In the genomic region with DNA sequence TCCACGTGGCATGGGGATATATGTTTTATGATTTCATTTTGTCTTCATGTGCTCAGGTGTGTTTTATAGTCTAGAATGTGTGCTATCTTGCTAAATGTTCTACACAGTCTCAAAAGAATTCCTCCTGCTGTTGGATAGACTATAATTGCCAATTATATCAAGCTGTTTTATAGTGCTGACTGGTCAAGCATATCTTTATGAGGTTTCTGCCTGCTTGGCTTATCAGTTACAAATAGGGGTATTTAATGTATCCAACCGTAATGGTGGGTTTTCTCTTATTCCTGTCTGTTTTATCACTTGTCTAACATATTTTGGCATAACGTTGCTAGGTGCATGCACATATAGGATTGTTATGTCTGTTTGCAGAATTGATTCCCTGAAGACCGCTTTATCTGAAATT, we compare ENCODE assay signal across 18 cellular contexts.
DNase-seq lines count a peak whose midpoint lies in the region.
"Had no signal": no experiment of that assay in that cellular context is flagged by ENCODE, and none has a peak within 500 bp of the region (broad histone marks: within the 10 kb centered on the region; RNA-seq: fewer than 3 reads in every experiment).

No MANE protein-coding gene starts in this region.

- peak; percentile 1 for DNase-seq in COR-L47 (lab: John Stamatoyannopoulos, UW)
- peak; percentile 21 for DNase-seq in DMS 273 treated with DMSO at 0.1 percent for 48 hours (lab: John Stamatoyannopoulos, UW)
- DNase-seq in NCI-H1417 treated with DMSO at 0.1 percent for 48 hours (lab: John Stamatoyannopoulos, UW) = peak; percentile 26
- peak; percentile 87 for DNase-seq in NCI-H748 (lab: John Stamatoyannopoulos, UW; ENCODE audit: unreplicated experiment)
- DNase-seq in activated CD4-positive, CD25-positive, alpha-beta regulatory T cell treated with anti-CD3 and anti-CD28 coated beads, Interleukin-2, amount 50 U/mL, for 72 hours = no peak
- DNase-seq in H4 (ENCODE audit: low spot score) = no peak
- no peak for DNase-seq in activated CD8-positive, alpha-beta memory T cell treated with anti-CD3 and anti-CD28 coated beads for 24 hours
- no peak for DNase-seq in NCI-H128 (lab: John Stamatoyannopoulos, UW; ENCODE audit: unreplicated experiment)
- DNase-seq: CD8-positive, alpha-beta T cell; H7; NCI-H1048; NCI-H187 treated with DMSO at 0.1 percent for 48 hours; NCI-H345; NCI-H524 treated with DMSO at 0.1 percent for 48 hours; RPMI8226; SHP77 treated with DMSO at 0.1 percent for 48 hours; T-helper 1 cell; T-helper 9 cell had no signal

Comparison
In these comparisons a context has a peak if more than half of its experiments do, and no peak if none do; other contexts are left out.
1. DNase-seq: peak in COR-L47 (single experiment), DMS 273 treated with DMSO at 0.1 percent for 48 hours (single experiment), NCI-H1417 treated with DMSO at 0.1 percent for 48 hours (single experiment) and NCI-H748 (single experiment); none in activated CD4-positive, CD25-positive, alpha-beta regulatory T cell treated with anti-CD3 and anti-CD28 coated beads, Interleukin-2, amount 50 U/mL, for 72 hours (single experiment), H4 (single experiment), activated CD8-positive, alpha-beta memory T cell treated with anti-CD3 and anti-CD28 coated beads for 24 hours (single experiment) and NCI-H128 (single experiment).